In genomic region chr14:21476526-21476924, GRCh38 we compare ENCODE assay signal across 1 cellular context.
TF ChIP-seq lines count a peak whose summit lies in the region.

No MANE protein-coding gene starts in this region.

TF ChIP-seq in H1, 55 proteins besides CTCF, POLR2A, EP300 and RAD21:
- no peak for TF ChIP-seq SIX5 (IDR thresholded peaks at IDR 0.05; ENCODE audit: low read depth, low read length)
- no peak for TF ChIP-seq HDAC6 (IDR thresholded peaks at IDR 0.05; ENCODE audit: low read depth, low read length)
- TF ChIP-seq TAF1 (IDR thresholded peaks at IDR 0.05; ENCODE audit: low read depth, low read length), result peak; percentile 55; the same call in 1 of the 2 replicates
- TF ChIP-seq RBBP5 (IDR thresholded peaks at IDR 0.05; ENCODE audit: borderline replicate concordance, low read depth, low read length), result no peak
- no peak for TF ChIP-seq TCF12 (IDR thresholded peaks at IDR 0.05; ENCODE audit: low read depth, low read length)
- TF ChIP-seq TBP (IDR thresholded peaks at IDR 0.05; ENCODE audit: low read depth, low read length), result no peak
- TF ChIP-seq GABPA (IDR thresholded peaks at IDR 0.05; ENCODE audit: borderline replicate concordance, insufficient read depth, low read length), result no peak
- no peak for TF ChIP-seq GTF2F1 (IDR thresholded peaks at IDR 0.05; ENCODE audit: borderline replicate concordance, low read depth, low read length)
- no peak for TF ChIP-seq NANOG (IDR thresholded peaks at IDR 0.05; ENCODE audit: insufficient read depth, low read depth, low read length, poor library complexity, severe bottlenecking)
- TF ChIP-seq JUN (IDR thresholded peaks at IDR 0.05; ENCODE audit: low read depth, low read length), result no peak
- TF ChIP-seq HDAC2 (IDR thresholded peaks at IDR 0.05; ENCODE audit: borderline replicate concordance in 1 of 2, low read depth in 2 of 2, low read length in 2 of 2), result no peak
- TF ChIP-seq SP4 (IDR thresholded peaks at IDR 0.05; ENCODE audit: low read length), result no peak
- peak; percentile 9 for TF ChIP-seq POLR2AphosphoS5 (IDR thresholded peaks at IDR 0.05; ENCODE audit: low read depth, low read length)
- TF ChIP-seq BACH1 (IDR thresholded peaks at IDR 0.05; ENCODE audit: low read length), result no peak
- no peak for TF ChIP-seq NRF1 (IDR thresholded peaks at IDR 0.05; ENCODE audit: low read depth, low read length)
- TF ChIP-seq RXRA (IDR thresholded peaks at IDR 0.05; ENCODE audit: insufficient read depth, low read depth, low read length), result no peak
- TF ChIP-seq, protein P1, sequence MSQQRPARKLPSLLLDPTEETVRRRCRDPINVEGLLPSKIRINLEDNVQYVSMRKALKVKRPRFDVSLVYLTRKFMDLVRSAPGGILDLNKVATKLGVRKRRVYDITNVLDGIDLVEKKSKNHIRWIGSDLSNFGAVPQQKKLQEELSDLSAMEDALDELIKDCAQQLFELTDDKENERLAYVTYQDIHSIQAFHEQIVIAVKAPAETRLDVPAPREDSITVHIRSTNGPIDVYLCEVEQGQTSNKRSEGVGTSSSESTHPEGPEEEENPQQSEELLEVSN (IDR thresholded peaks at IDR 0.05), result no peak
- 0 out of 2 replicates have a peak, but pooled peaks have one; percentile 12 for TF ChIP-seq JUND (IDR thresholded peaks at IDR 0.05; ENCODE audit: low read length)
- TF ChIP-seq, protein P2, sequence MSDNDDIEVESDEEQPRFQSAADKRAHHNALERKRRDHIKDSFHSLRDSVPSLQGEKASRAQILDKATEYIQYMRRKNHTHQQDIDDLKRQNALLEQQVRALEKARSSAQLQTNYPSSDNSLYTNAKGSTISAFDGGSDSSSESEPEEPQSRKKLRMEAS (IDR thresholded peaks at IDR 0.05), result no peak
- TF ChIP-seq CTBP2 (IDR thresholded peaks at IDR 0.05; ENCODE audit: borderline replicate concordance, insufficient read depth, insufficient read length, low read length), result no peak
- TF ChIP-seq KDM5A (IDR thresholded peaks at IDR 0.05; ENCODE audit: low read length), result no peak; the same call in 1 of the 2 replicates
- TF ChIP-seq TAF7 (optimal IDR thresholded peaks at IDR 0.05; ENCODE audit: borderline replicate concordance, low read depth, low read length), result no peak
- no peak for TF ChIP-seq BCL11A (IDR thresholded peaks at IDR 0.05; ENCODE audit: low read depth in 2 of 2, low read length in 2 of 2)
- TF ChIP-seq KDM1A (IDR thresholded peaks at IDR 0.05; ENCODE audit: borderline replicate concordance, low read length), result no peak
- TF ChIP-seq PHF8 (conservative IDR thresholded peaks at IDR 0.05; ENCODE audit: low read depth, low read length), result peak; percentile 60; the same call in 1 of the 2 replicates
- no peak for TF ChIP-seq CREB1 (IDR thresholded peaks at IDR 0.05)
- TF ChIP-seq SIN3A (conservative IDR thresholded peaks at IDR 0.05 in 1 of 2, IDR thresholded peaks at IDR 0.05 in 1 of 2; ENCODE audit: low read depth in 1 of 2, low read length in 2 of 2), result no peak
- no peak for TF ChIP-seq MAFK (IDR thresholded peaks at IDR 0.05; ENCODE audit: low read depth, low read length)
- TF ChIP-seq CHD2 (IDR thresholded peaks at IDR 0.05; ENCODE audit: low read length), result no peak
- no peak for TF ChIP-seq CEBPB (IDR thresholded peaks at IDR 0.05; ENCODE audit: low read depth, low read length)
- no peak for TF ChIP-seq YY1 (IDR thresholded peaks at IDR 0.05; ENCODE audit: low read depth, low read length)
- no peak for TF ChIP-seq ZNF274 (IDR thresholded peaks at IDR 0.05; ENCODE audit: borderline replicate concordance, extremely low read depth, low read length)
- TF ChIP-seq BRCA1 (IDR thresholded peaks at IDR 0.05; ENCODE audit: low read depth, low read length), result no peak
- no peak for TF ChIP-seq ATF3 (IDR thresholded peaks at IDR 0.05; ENCODE audit: insufficient read depth, low read depth, low read length)
- TF ChIP-seq ATF2 (IDR thresholded peaks at IDR 0.05; ENCODE audit: low read length), result no peak
